ENCODE assay signal across 12 cellular contexts in the genomic region with DNA sequence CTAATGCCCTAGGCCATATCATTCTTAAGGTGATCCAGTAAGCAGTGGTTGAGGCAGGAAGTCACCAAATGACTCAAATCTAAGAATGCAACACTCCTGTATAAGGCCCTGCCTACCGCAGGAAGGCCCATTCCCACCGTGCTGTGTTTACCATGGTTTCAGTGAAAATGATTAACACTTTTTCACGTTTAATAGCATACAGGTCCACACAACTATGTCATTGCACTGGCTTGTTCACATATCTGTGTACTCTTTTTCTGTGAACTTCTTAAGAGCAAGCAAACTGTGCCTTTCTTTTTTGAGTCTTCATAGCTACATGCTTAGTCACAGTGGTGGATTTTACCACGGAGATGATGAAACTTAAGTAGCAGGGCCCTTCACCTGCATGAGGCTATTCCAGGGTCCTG.
A peak's percentile ranks its signal among the peaks of the same experiment; 100 is the strongest.
DNase-seq lines count a peak whose midpoint lies in the region; ATAC-seq and TF ChIP-seq lines count a peak whose summit lies in the region.
"Had no signal": no experiment of that assay in that cellular context is flagged by ENCODE, and none has a peak within 500 bp of the region (broad histone marks: within the 10 kb centered on the region; RNA-seq: fewer than 3 reads in every experiment).

No MANE protein-coding gene starts in this region.

- peak; percentile 37 for DNase-seq in GM13977 (ENCODE audit: low spot score)
- peak; percentile 81 for DNase-seq in epithelial cell of prostate (ENCODE audit: low read depth, low spot score)
- no peak for DNase-seq in activated naive CD4-positive, alpha-beta T cell (lab: John Stamatoyannopoulos, UW)
- no peak for DNase-seq in activated CD4-positive, alpha-beta T cell treated with anti-CD3 and anti-CD28 coated beads, Interleukin-2, amount 50 U/mL, for 4 hours
- DNase-seq in NCI-H774 (lab: John Stamatoyannopoulos, UW), result no peak
- DNase-seq in NCI-H524 treated with DMSO at 0.1 percent for 48 hours (lab: John Stamatoyannopoulos, UW), result no peak
- DNase-seq: foreskin melanocyte, NCI-H1436 treated with DMSO at 0.1 percent for 48 hours, posterior cingulate gyrus had no signal

- H3K27ac ChIP-seq in epithelial cell of prostate, result peak overlapping the region; percentile 92
- H3K27ac ChIP-seq: suprapubic skin had no signal

- in situ Hi-C loops in GM13977 (cut with MboI; ENCODE audit: low pct_unique_long_range_greater_than_20kb, low sequenced_read_pairs, unreplicated experiment), result loop anchor here (25.0 kb wide), 3 partner anchors 295 to 570 kb away; no protein-coding TSS in a partner anchor

- ATAC-seq in GM21515 (IDR thresholded peaks at IDR 0.05; ENCODE audit: unreplicated experiment), result peak; percentile 80
- ATAC-seq in HG03457 (IDR thresholded peaks at IDR 0.05; ENCODE audit: unreplicated experiment), result peak; percentile 84

- TF ChIP-seq CTCF in GM13977 (IDR thresholded peaks at IDR 0.05; ENCODE audit: extremely low read depth, insufficient read depth, missing control alignments), result no peak

Comparison
In these comparisons a context has a peak if more than half of its experiments do, and no peak if none do; other contexts are left out.
1. DNase-seq: peak in GM13977 (single experiment) and epithelial cell of prostate (single experiment); none in activated naive CD4-positive, alpha-beta T cell (0 of 4), activated CD4-positive, alpha-beta T cell treated with anti-CD3 and anti-CD28 coated beads, Interleukin-2, amount 50 U/mL, for 4 hours (0 of 2), NCI-H774 (single experiment) and NCI-H524 treated with DMSO at 0.1 percent for 48 hours (single experiment).